Comparison of ENCODE assay signal across 14 cellular contexts in genomic region chr11:72985645-72986044, GRCh38.
DNase-seq lines count a peak whose midpoint lies in the region; ATAC-seq, FAIRE-seq and TF ChIP-seq lines count a peak whose summit lies in the region.
"Had no signal": no experiment of that assay in that cellular context is flagged by ENCODE, and none has a peak within 500 bp of the region (broad histone marks: within the 10 kb centered on the region; RNA-seq: fewer than 3 reads in every experiment).

No MANE protein-coding gene starts in this region.

- H3K4me1 ChIP-seq in right atrium auricular region (peaks cover 0 to 24% of the 10 kb centered on the region in 2 donors), upper lobe of right lung (peaks cover 35% of the 10 kb centered on the region)

- peaks cover 14% of the 10 kb centered on the region for H3K36me3 ChIP-seq in right atrium auricular region
- H3K36me3 ChIP-seq in upper lobe of right lung: peaks cover 22% of the 10 kb centered on the region

- H3K27ac ChIP-seq in right atrium auricular region: no peak overlapping the region
- H3K27ac ChIP-seq in upper lobe of right lung: peak overlapping the region; percentile 2

- no peaks in the 10 kb centered on the region for H3K9me3 Mint-ChIP-seq in activated naive CD8-positive, alpha-beta T cell treated with anti-CD3 and anti-CD28 coated beads, Interleukin-2, amount 50 U/mL, for 24 hours
- H3K9me3 Mint-ChIP-seq: activated naive CD4-positive, alpha-beta T cell treated with anti-CD3 and anti-CD28 coated beads for 36 hours; central memory CD8-positive, alpha-beta T cell had no signal

- intact Hi-C loops in Right ventricle myocardium superior (cut with DNase I) (no loop called here), left ventricle myocardium superior (cut with micrococcal nuclease) (no loop called here), upper lobe of right lung (cut with DNase I) (no loop called here)

- H3K27ac Mint-ChIP-seq in activated naive CD8-positive, alpha-beta T cell treated with anti-CD3 and anti-CD28 coated beads, Interleukin-2, amount 50 U/mL, for 24 hours: peak overlapping the region; percentile 6
- H3K27ac Mint-ChIP-seq: activated naive CD4-positive, alpha-beta T cell treated with anti-CD3 and anti-CD28 coated beads for 36 hours had no signal

- peaks cover 13% of the 10 kb centered on the region for H3K4me1 Mint-ChIP-seq in activated naive CD8-positive, alpha-beta T cell treated with anti-CD3 and anti-CD28 coated beads, Interleukin-2, amount 50 U/mL, for 24 hours

- H3K9me3 ChIP-seq in right atrium auricular region (no peaks in the 10 kb centered on the region), upper lobe of right lung (no peaks in the 10 kb centered on the region)
- H3K9me3 ChIP-seq: MG63 had no signal

- H3K27me3 Mint-ChIP-seq in activated naive CD8-positive, alpha-beta T cell treated with anti-CD3 and anti-CD28 coated beads, Interleukin-2, amount 50 U/mL, for 24 hours: no peaks in the 10 kb centered on the region
- H3K27me3 Mint-ChIP-seq: central memory CD8-positive, alpha-beta T cell had no signal

- no peak overlapping the region for H3K4me3 ChIP-seq in right atrium auricular region
- no peak overlapping the region for H3K4me3 ChIP-seq in upper lobe of right lung
- H3K4me3 ChIP-seq: MG63 had no signal

- no peak overlapping the region for H3K4me3 Mint-ChIP-seq in activated naive CD8-positive, alpha-beta T cell treated with anti-CD3 and anti-CD28 coated beads, Interleukin-2, amount 50 U/mL, for 24 hours
- H3K4me3 Mint-ChIP-seq: activated naive CD4-positive, alpha-beta T cell treated with anti-CD3 and anti-CD28 coated beads for 36 hours; central memory CD8-positive, alpha-beta T cell had no signal

- H3K27me3 ChIP-seq in right atrium auricular region: no peaks in the 10 kb centered on the region
- no peaks in the 10 kb centered on the region for H3K27me3 ChIP-seq in upper lobe of right lung
- H3K27me3 ChIP-seq: MG63 had no signal

- no peak for FAIRE-seq in urothelium cell line (lab: Jason Lieb, UNC)

- DNase-seq in Right ventricle myocardium superior: no peak
- DNase-seq in right atrium auricular region (ENCODE audit: low spot score): no peak
- DNase-seq in activated naive CD8-positive, alpha-beta T cell treated with anti-CD3 and anti-CD28 coated beads, Interleukin-2, amount 50 U/mL, for 24 hours: no peak
- DNase-seq in left ventricle myocardium superior: no peak
- no peak for DNase-seq in upper lobe of right lung
- no peak for DNase-seq in urothelium cell line (ENCODE audit: low spot score)
- no peak for DNase-seq in amniotic stem cell (lab: John Stamatoyannopoulos, UW)
- DNase-seq in amygdala (lab: John Stamatoyannopoulos, UW): no peak
- DNase-seq: activated naive CD4-positive, alpha-beta T cell treated with anti-CD3 and anti-CD28 coated beads for 36 hours; H7; MG63; substantia nigra had no signal

- peak; percentile 14 for ATAC-seq in Right ventricle myocardium superior (ENCODE audit: poor library complexity)
- no peak for ATAC-seq in activated naive CD8-positive, alpha-beta T cell treated with anti-CD3 and anti-CD28 coated beads, Interleukin-2, amount 50 U/mL, for 24 hours
- ATAC-seq in left ventricle myocardium superior: peak; percentile 50
- no peak for ATAC-seq in upper lobe of right lung
- ATAC-seq: SK-N-SH treated with all-trans-retinoic acid at 6 μM for 48 hours had no signal

- peaks cover 20% of the 10 kb centered on the region for H3K36me3 Mint-ChIP-seq in activated naive CD8-positive, alpha-beta T cell treated with anti-CD3 and anti-CD28 coated beads, Interleukin-2, amount 50 U/mL, for 24 hours (ENCODE audit: low read depth)

- TF ChIP-seq CTCF in right atrium auricular region (IDR thresholded peaks at IDR 0.05): no peak
- no peak for TF ChIP-seq CTCF in upper lobe of right lung (IDR thresholded peaks at IDR 0.05)

Comparison
In these comparisons a context has a peak if more than half of its experiments do, and no peak if none do; other contexts are left out.
1. ATAC-seq: peak in Right ventricle myocardium superior (single experiment) and left ventricle myocardium superior (single experiment); none in activated naive CD8-positive, alpha-beta T cell treated with anti-CD3 and anti-CD28 coated beads, Interleukin-2, amount 50 U/mL, for 24 hours (single experiment) and upper lobe of right lung (single experiment).